8 cellular contexts compared by ENCODE assay signal in genomic region chr12:94101902-94102660, GRCh38. TPM values are rescaled to one million over a fixed set of nuclear protein-coding genes. Genes with fewer than 3 reads are reported as not detected.
A peak's percentile ranks its signal among the peaks of the same experiment; 100 is the strongest.
DNase-seq lines count a peak whose midpoint lies in the region; ATAC-seq and TF ChIP-seq lines count a peak whose summit lies in the region.

No MANE protein-coding gene starts in this region.

- H3K27ac Mint-ChIP-seq in neural crest cell (ENCODE audit: unreplicated experiment), result no peak overlapping the region
- peak overlapping the region; percentile 54 to 99 for H3K27ac Mint-ChIP-seq in stimulated activated naive CD8-positive, alpha-beta T cell treated with anti-CD3 and anti-CD28 coated beads, Interleukin-15, amount 100 ng/mL, for 72 hours

- H3K36me3 ChIP-seq in HAP-1 (replicated peaks), result no peaks in the 10 kb centered on the region
- H3K36me3 ChIP-seq in RWPE2 (ENCODE audit: low read depth), result no peaks in the 10 kb centered on the region

- H3K4me3 ChIP-seq in HAP-1 (peak overlapping the region; percentile 32), RWPE2 (ENCODE audit: severe bottlenecking) (peak overlapping the region; percentile 37)

- ATAC-seq in RWPE2 (ENCODE audit: low read depth) (peak; percentile 61), foreskin keratinocyte (peak; percentile 28)
- peak; percentile 81 for ATAC-seq in stimulated activated naive CD8-positive, alpha-beta T cell treated with anti-CD3 and anti-CD28 coated beads, Interleukin-15, amount 100 ng/mL, for 72 hours

- DNase-seq in ELF-1 (ENCODE audit: low read depth, low spot score), result peak; percentile 92
- DNase-seq in HAP-1 (ENCODE audit: low spot score in 2 of 2), result peak; percentile 87 to 89
- DNase-seq in M059J (ENCODE audit: low read depth), result peak; percentile 85
- peak; percentile 79 for DNase-seq in RWPE2 (ENCODE audit: low spot score)
- peak; percentile 93 for DNase-seq in activated effector memory CD4-positive, alpha-beta T cell treated with anti-CD3 and anti-CD28 coated beads, Interleukin-2, amount 50 U/mL, for 16 hours
- peak; percentile 57 to 79 for DNase-seq in foreskin keratinocyte
- peak; percentile 83 for DNase-seq in neural crest cell (ENCODE audit: low read depth, low spot score)
- peak; percentile 84 to 90 for DNase-seq in stimulated activated naive CD8-positive, alpha-beta T cell treated with anti-CD3 and anti-CD28 coated beads, Interleukin-15, amount 100 ng/mL, for 72 hours

- TF ChIP-seq CTCF in RWPE2 (IDR thresholded peaks at IDR 0.05; ENCODE audit: poor library complexity, severe bottlenecking), result peak; percentile 55
- peak; percentile 92 for TF ChIP-seq CTCF in foreskin keratinocyte (conservative IDR thresholded peaks at IDR 0.05)
- peak; percentile 92 for TF ChIP-seq CTCF in neural crest cell (conservative IDR thresholded peaks at IDR 0.05)

- peaks cover 21% of the 10 kb centered on the region for H3K27me3 Mint-ChIP-seq in neural crest cell (ENCODE audit: low read depth)
- H3K27me3 Mint-ChIP-seq in stimulated activated naive CD8-positive, alpha-beta T cell treated with anti-CD3 and anti-CD28 coated beads, Interleukin-15, amount 100 ng/mL, for 72 hours, result peaks cover 30% of the 10 kb centered on the region

- H3K9me3 ChIP-seq in HAP-1, result no peaks in the 10 kb centered on the region
- no peaks in the 10 kb centered on the region for H3K9me3 ChIP-seq in RWPE2 (ENCODE audit: severe bottlenecking)

- in situ Hi-C loops in HAP-1 (cut with MboI; ENCODE audit: low sequenced_read_pairs), result loop anchor here (5.0 to 25.0 kb wide), 4 partner anchors 330 to 1315 kb away; no protein-coding TSS in a partner anchor

- H3K36me3 Mint-ChIP-seq in neural crest cell (ENCODE audit: low read depth), result no peaks in the 10 kb centered on the region

- H3K4me1 ChIP-seq in HAP-1 (peaks cover 6% of the 10 kb centered on the region; the same call in 1 of the 2 replicates), RWPE2 (ENCODE audit: insufficient read depth, poor library complexity, severe bottlenecking) (peaks cover 29% of the 10 kb centered on the region), foreskin keratinocyte (peaks cover 21% of the 10 kb centered on the region)

- peaks cover 18% of the 10 kb centered on the region for H3K4me1 Mint-ChIP-seq in neural crest cell
- H3K4me1 Mint-ChIP-seq in stimulated activated naive CD8-positive, alpha-beta T cell treated with anti-CD3 and anti-CD28 coated beads, Interleukin-15, amount 100 ng/mL, for 72 hours, result peaks cover 35% of the 10 kb centered on the region

- H3K4me3 Mint-ChIP-seq in neural crest cell, result peak overlapping the region; percentile 87
- H3K4me3 Mint-ChIP-seq in stimulated activated naive CD8-positive, alpha-beta T cell treated with anti-CD3 and anti-CD28 coated beads, Interleukin-15, amount 100 ng/mL, for 72 hours, result peak overlapping the region; percentile 88 to 89

- H3K27me3 ChIP-seq in HAP-1 (ENCODE audit: low read depth) (no peaks in the 10 kb centered on the region; the same call in 1 of the 2 replicates), RWPE2 (ENCODE audit: insufficient read depth, poor library complexity, severe bottlenecking) (no peaks in the 10 kb centered on the region), foreskin keratinocyte (peaks cover 3% of the 10 kb centered on the region)

- no peaks in the 10 kb centered on the region for H3K9me3 Mint-ChIP-seq in neural crest cell
- no peaks in the 10 kb centered on the region for H3K9me3 Mint-ChIP-seq in stimulated activated naive CD8-positive, alpha-beta T cell treated with anti-CD3 and anti-CD28 coated beads, Interleukin-15, amount 100 ng/mL, for 72 hours

- H3K27ac ChIP-seq in RWPE2 (ENCODE audit: poor library complexity, severe bottlenecking), result peak overlapping the region; percentile 77
- no peak overlapping the region for H3K27ac ChIP-seq in foreskin keratinocyte

RNA-seq across cellular contexts. Expression of gene PLXNC1, which starts 46.3 kb away (rescaled TPM):
- total RNA-seq in M059J (2014; rRNA removed; shearing (Covaris generic)), result 0.20 and 3.4 TPM in 2 replicates
- total RNA-seq in foreskin keratinocyte, result 0.18 and 0.88 TPM in 2 replicates
- polyA plus RNA-seq in foreskin keratinocyte, result 0.03 and 0.21 TPM in 2 replicates
- 4.3 and 5.8 TPM in 2 replicates for total RNA-seq in neural crest cell

Comparison
In these comparisons a context has a peak if more than half of its experiments do, and no peak if none do; other contexts are left out.
1. ATAC-seq: peak in every context shown above with its lines; median percentile 81 in stimulated activated naive CD8-positive, alpha-beta T cell treated with anti-CD3 and anti-CD28 coated beads, Interleukin-15, amount 100 ng/mL, for 72 hours; 61 in RWPE2; 28 in foreskin keratinocyte.